13 cellular contexts compared by ENCODE assay signal in genomic region chr1:93635614-93636543, GRCh38. TPM values are rescaled to one million over a fixed set of nuclear protein-coding genes. Genes with fewer than 3 reads are reported as not detected.
A peak's percentile ranks its signal among the peaks of the same experiment; 100 is the strongest.
DNase-seq lines count a peak whose midpoint lies in the region; ATAC-seq and TF ChIP-seq lines count a peak whose summit lies in the region.
"Had no signal": no experiment of that assay in that cellular context is flagged by ENCODE, and none has a peak within 500 bp of the region (broad histone marks: within the 10 kb centered on the region; RNA-seq: fewer than 3 reads in every experiment).

No MANE protein-coding gene starts in this region.

- no peak for TF ChIP-seq POLR2A in esophagus muscularis mucosa (IDR thresholded peaks at IDR 0.05; ENCODE audit: low read depth)
- no peak for TF ChIP-seq POLR2A in testis (IDR thresholded peaks at IDR 0.05)

- DNase-seq in NCI-H2107 treated with DMSO at 0.1 percent for 48 hours (lab: John Stamatoyannopoulos, UW; ENCODE audit: unreplicated experiment) (peak; percentile 34), NCI-H2107 (lab: John Stamatoyannopoulos, UW) (no peak), esophagus muscularis mucosa (ENCODE audit: extremely low spot score) (peak; percentile 80), medulla oblongata (ENCODE audit: extremely low spot score) (peak; percentile 83), testis (peak; percentile 64), NCI-H774 (lab: John Stamatoyannopoulos, UW) (no peak), NCI-H2171 (lab: John Stamatoyannopoulos, UW) (no peak)
- DNase-seq: 8988T; activated CD4-positive, alpha-beta T cell treated with anti-CD3 and anti-CD28 coated beads, Interleukin-2, amount 50 U/mL, for 48 hours; DMS153; mammary epithelial cell; NCI-H526 treated with DMSO at 0.1 percent for 48 hours had no signal

- H3K4me1 ChIP-seq in esophagus muscularis mucosa: peaks cover 9 to 45% (median 39%) of the 10 kb centered on the region in 4 donors
- peaks cover 5% of the 10 kb centered on the region for H3K4me1 ChIP-seq in testis

- H3K27ac ChIP-seq in esophagus muscularis mucosa (replicated peaks in 1 of 4) (peak overlapping the region; percentile 50 to 64 (median 62)), testis (peak overlapping the region in 1 of 2 donors; percentile 50)

- H3K27me3 ChIP-seq in esophagus muscularis mucosa: no peaks in the 10 kb centered on the region
- no peaks in the 10 kb centered on the region for H3K27me3 ChIP-seq in testis

- H3K4me3 ChIP-seq in esophagus muscularis mucosa: no peak overlapping the region
- H3K4me3 ChIP-seq in testis: no peak overlapping the region

- WGBS in esophagus muscularis mucosa: 69% methylated on average over 13 of the region's 14 CpGs
- WGBS in testis, 2 donors: 58 to 61% methylated on average over 14 of the region's 14 CpGs

- no peaks in the 10 kb centered on the region for H3K9me3 ChIP-seq in esophagus muscularis mucosa
- H3K9me3 ChIP-seq in testis: no peaks in the 10 kb centered on the region

- intact Hi-C loops in esophagus muscularis mucosa (cut with DNase I) (no loop called here), testis (cut with DNase I; ENCODE audit: low total_unique reads) (no loop called here)

- H3K36me3 ChIP-seq in esophagus muscularis mucosa (peaks cover 0 to 11% (median 5%) of the 10 kb centered on the region in 4 donors), testis (ENCODE audit: low read depth, missing control alignments) (no peaks in the 10 kb centered on the region)

- no peak for ATAC-seq in HG02678 (IDR thresholded peaks at IDR 0.05; ENCODE audit: unreplicated experiment)

- TF ChIP-seq CTCF in esophagus muscularis mucosa (IDR thresholded peaks at IDR 0.05) (no peak), testis (IDR thresholded peaks at IDR 0.05) (no peak)

- no peak for TF ChIP-seq EP300 in esophagus muscularis mucosa (IDR thresholded peaks at IDR 0.05)

RNA-seq across cellular contexts. Expression of gene BCAR3, which starts 45.8 kb away (rescaled TPM):
- total RNA-seq in esophagus muscularis mucosa (10 to 100 TPM; 20.2 to 47.2 (median 32.3) TPM), testis (10 to 100 TPM; 42.9 to 55.9 TPM)
- polyA plus RNA-seq in testis (ENCODE audit: insufficient read depth, low read depth, low replicate concordance): 23.2 TPM

Comparison
In these comparisons a context has a peak if more than half of its experiments do, and no peak if none do; other contexts are left out.
1. DNase-seq: peak in NCI-H2107 treated with DMSO at 0.1 percent for 48 hours (single experiment), esophagus muscularis mucosa (single experiment), medulla oblongata (single experiment) and testis (single experiment); none in NCI-H2107 (single experiment), NCI-H774 (single experiment) and NCI-H2171 (single experiment).